ENCODE assay signal across 8 cellular contexts in genomic region chr19:44807652-44808462, GRCh38. TPM values are rescaled to one million over a fixed set of nuclear protein-coding genes. Genes with fewer than 3 reads are reported as not detected.
DNase-seq lines count a peak whose midpoint lies in the region; ATAC-seq, FAIRE-seq and TF ChIP-seq lines count a peak whose summit lies in the region.

No MANE protein-coding gene starts in this region.

- POLR2A ChIA-PET in activated CD4-positive, alpha-beta T cell treated with anti-CD3 and anti-CD28 coated beads, Interleukin-2, amount 10 ng/mL, durations not matched to agents 7 days and 5 days (lab: Charles Lee), result no interaction called here

- H3K27ac ChIP-seq in VCaP (peak overlapping the region; percentile 98), hepatocyte (peak overlapping the region; percentile 85), small intestine (ENCODE audit: low read depth in 1 of 2, low read length in 1 of 2) (no peak overlapping the region)

- H3K9me2 ChIP-seq in hepatocyte (replicated peaks; ENCODE audit: insufficient read depth), result no peaks in the 10 kb centered on the region

- peak overlapping the region; percentile 100 for H3K4me2 ChIP-seq in hepatocyte

- no peaks in the 10 kb centered on the region for H3K9me3 Mint-ChIP-seq in natural killer cell treated with Interleukin-12 subunit alpha and Interleukin-12 subunit beta and Interleukin-15 and Interleukin-18, amount 100 ng/mL, for 72 hours
- no peaks in the 10 kb centered on the region for H3K9me3 Mint-ChIP-seq in natural killer cell
- H3K9me3 Mint-ChIP-seq in activated CD4-positive, alpha-beta T cell treated with anti-CD3 and anti-CD28 coated beads, Interleukin-2, amount 10 ng/mL, durations not matched to agents 7 days and 5 days, result no peaks in the 10 kb centered on the region

- ATAC-seq in natural killer cell treated with Interleukin-12 subunit alpha and Interleukin-12 subunit beta and Interleukin-15 and Interleukin-18, amount 100 ng/mL, for 72 hours, result no peak
- ATAC-seq in natural killer cell (no peak), HG03039 (IDR thresholded peaks at IDR 0.05; ENCODE audit: unreplicated experiment) (no peak)

- intact Hi-C loops in natural killer cell (cut with micrococcal nuclease), result loop anchor here (10.0 kb wide), 1 partner anchor 247 kb away; no protein-coding TSS in a partner anchor

- no peaks in the 10 kb centered on the region for H3K4me1 Mint-ChIP-seq in natural killer cell treated with Interleukin-12 subunit alpha and Interleukin-12 subunit beta and Interleukin-15 and Interleukin-18, amount 100 ng/mL, for 72 hours (ENCODE audit: low read depth in 2 of 2)
- H3K4me1 Mint-ChIP-seq in natural killer cell, result peaks cover 0 to 3% of the 10 kb centered on the region in 2 donors
- H3K4me1 Mint-ChIP-seq in activated CD4-positive, alpha-beta T cell treated with anti-CD3 and anti-CD28 coated beads, Interleukin-2, amount 10 ng/mL, durations not matched to agents 7 days and 5 days, result no peaks in the 10 kb centered on the region

- no peaks in the 10 kb centered on the region for H3K9me3 ChIP-seq in hepatocyte (ENCODE audit: low read depth)
- H3K9me3 ChIP-seq in small intestine (ENCODE audit: control insufficient read depth, low read depth), result no peaks in the 10 kb centered on the region

- H3K36me3 ChIP-seq in hepatocyte (replicated peaks; ENCODE audit: insufficient read depth, low read depth) (no peaks in the 10 kb centered on the region), small intestine (ENCODE audit: control insufficient read depth in 2 of 2, insufficient read depth in 2 of 2, low read length in 2 of 2) (no peaks in the 10 kb centered on the region)

- peaks cover 0 to 8% of the 10 kb centered on the region in 2 donors for H3K27me3 Mint-ChIP-seq in natural killer cell treated with Interleukin-12 subunit alpha and Interleukin-12 subunit beta and Interleukin-15 and Interleukin-18, amount 100 ng/mL, for 72 hours
- peaks cover 0 to 10% of the 10 kb centered on the region in 2 donors for H3K27me3 Mint-ChIP-seq in natural killer cell (ENCODE audit: low read depth in 2 of 2)
- peaks cover 11% of the 10 kb centered on the region for H3K27me3 Mint-ChIP-seq in activated CD4-positive, alpha-beta T cell treated with anti-CD3 and anti-CD28 coated beads, Interleukin-2, amount 10 ng/mL, durations not matched to agents 7 days and 5 days

- H3K27me3 ChIP-seq in hepatocyte (no peaks in the 10 kb centered on the region), small intestine (ENCODE audit: control insufficient read depth in 2 of 2, insufficient read depth in 2 of 2, low read length in 2 of 2) (no peaks in the 10 kb centered on the region)

- no peak for FAIRE-seq in small intestine (lab: Jason Lieb, UNC)

- H2AFZ ChIP-seq in hepatocyte, result peak overlapping the region; percentile 46

- peaks cover 4% of the 10 kb centered on the region for H3K79me2 ChIP-seq in hepatocyte

- CTCF ChIA-PET in activated CD4-positive, alpha-beta T cell treated with anti-CD3 and anti-CD28 coated beads, Interleukin-2, amount 10 ng/mL, durations not matched to agents 7 days and 5 days (lab: Charles Lee), result interaction anchor here (1.0 to 1.8 kb wide), 5 partner anchors 10 to 84 kb away, joined by 3 to 5 read pairs (median 4); no protein-coding TSS in a partner anchor

- no peaks in the 10 kb centered on the region for H3K36me3 Mint-ChIP-seq in natural killer cell treated with Interleukin-12 subunit alpha and Interleukin-12 subunit beta and Interleukin-15 and Interleukin-18, amount 100 ng/mL, for 72 hours
- H3K36me3 Mint-ChIP-seq in natural killer cell, result no peaks in the 10 kb centered on the region
- H3K36me3 Mint-ChIP-seq in activated CD4-positive, alpha-beta T cell treated with anti-CD3 and anti-CD28 coated beads, Interleukin-2, amount 10 ng/mL, durations not matched to agents 7 days and 5 days (ENCODE audit: low read depth), result no peaks in the 10 kb centered on the region

- H3K4me1 ChIP-seq in hepatocyte (ENCODE audit: insufficient read depth) (peaks cover 34% of the 10 kb centered on the region), small intestine (ENCODE audit: control insufficient read depth in 2 of 2, insufficient read depth in 1 of 2, low read depth in 1 of 2, low read length in 1 of 2) (peaks cover 3 to 4% of the 10 kb centered on the region in 2 donors)

- peak overlapping the region; percentile 17 for H3K4me3 Mint-ChIP-seq in natural killer cell treated with Interleukin-12 subunit alpha and Interleukin-12 subunit beta and Interleukin-15 and Interleukin-18, amount 100 ng/mL, for 72 hours
- no peak overlapping the region for H3K4me3 Mint-ChIP-seq in natural killer cell
- H3K4me3 Mint-ChIP-seq in activated CD4-positive, alpha-beta T cell treated with anti-CD3 and anti-CD28 coated beads, Interleukin-2, amount 10 ng/mL, durations not matched to agents 7 days and 5 days, result no peak overlapping the region

- H3K27ac Mint-ChIP-seq in natural killer cell treated with Interleukin-12 subunit alpha and Interleukin-12 subunit beta and Interleukin-15 and Interleukin-18, amount 100 ng/mL, for 72 hours, result no peak overlapping the region
- no peak overlapping the region for H3K27ac Mint-ChIP-seq in natural killer cell
- no peak overlapping the region for H3K27ac Mint-ChIP-seq in activated CD4-positive, alpha-beta T cell treated with anti-CD3 and anti-CD28 coated beads, Interleukin-2, amount 10 ng/mL, durations not matched to agents 7 days and 5 days

- WGBS in hepatocyte (ENCODE audit: low lambda C conversion rate, missing lambda C conversion rate), result 31% methylated on average over 11 of the region's 14 CpGs
- 21 to 27% (median 26%) methylated on average over 14 of the region's 14 CpGs for WGBS in small intestine, 3 donors

- no peak for DNase-seq in natural killer cell treated with Interleukin-12 subunit alpha and Interleukin-12 subunit beta and Interleukin-15 and Interleukin-18, amount 100 ng/mL, for 72 hours (ENCODE audit: low spot score)
- DNase-seq in natural killer cell (no peak), hepatocyte (ENCODE audit: low spot score) (peak; percentile 72), small intestine (peak; percentile 19)
- DNase-seq in stimulated activated CD4-positive, alpha-beta T cell treated with anti-CD3 and anti-CD28 coated beads, Interleukin-4, amount 100 ng/mL, for 4 hours, result no peak
- no peak for DNase-seq in activated CD4-positive, alpha-beta T cell treated with anti-CD3 and anti-CD28 coated beads, Interleukin-2, amount 10 ng/mL, durations not matched to agents 7 days and 5 days

- no peaks in the 10 kb centered on the region for H4K20me1 ChIP-seq in hepatocyte (ENCODE audit: insufficient read depth, poor library complexity, severe bottlenecking)

- TF ChIP-seq CTCF in natural killer cell (IDR thresholded peaks at IDR 0.05) (no peak), VCaP (conservative IDR thresholded peaks at IDR 0.05) (peak; percentile 74), hepatocyte (IDR thresholded peaks at IDR 0.05; ENCODE audit: poor library complexity) (peak; percentile 45)

- H3K4me3 ChIP-seq in hepatocyte, result no peak overlapping the region
- H3K4me3 ChIP-seq in small intestine (ENCODE audit: low read depth in 1 of 2, low read length in 2 of 2), result no peak overlapping the region

RNA-seq across cellular contexts. Expression of gene BCAM, which starts 1.0 kb away (rescaled TPM):
- not detected for total RNA-seq in natural killer cell treated with Interleukin-12 subunit alpha and Interleukin-12 subunit beta and Interleukin-15 and Interleukin-18, amount 100 ng/mL, for 72 hours
- not detected for total RNA-seq in natural killer cell
- total RNA-seq in hepatocyte, result 53.3 and 77.1 TPM in 2 replicates
- polyA plus RNA-seq in hepatocyte, result 34.7 and 41.8 TPM in 2 replicates
- 10 to 100 TPM in 1 of 3 donors, 1 to 10 TPM in 2; 2.9 to 32.6 (median 4.3) TPM for polyA plus RNA-seq in small intestine
- not detected for total RNA-seq in activated CD4-positive, alpha-beta T cell treated with anti-CD3 and anti-CD28 coated beads, Interleukin-2, amount 10 ng/mL, durations not matched to agents 7 days and 5 days

RNA-seq across cellular contexts. Expression of gene CBLC, which starts 30.2 kb away (rescaled TPM):
- not detected for total RNA-seq in natural killer cell treated with Interleukin-12 subunit alpha and Interleukin-12 subunit beta and Interleukin-15 and Interleukin-18, amount 100 ng/mL, for 72 hours
- total RNA-seq in natural killer cell (not detected), hepatocyte (26.2 and 28.3 TPM in 2 replicates)
- polyA plus RNA-seq in hepatocyte (38.1 and 39.7 TPM in 2 replicates), small intestine (100 to 1,000 TPM in 2 of 3 donors, 10 to 100 TPM in 1; 67.6 to 162 (median 117) TPM)
- total RNA-seq in activated CD4-positive, alpha-beta T cell treated with anti-CD3 and anti-CD28 coated beads, Interleukin-2, amount 10 ng/mL, durations not matched to agents 7 days and 5 days, result not detected

RNA-seq across cellular contexts. Expression of gene NECTIN2, which starts 38.2 kb away (rescaled TPM):
- 1 to 10 TPM; 1.3 to 1.6 TPM for total RNA-seq in natural killer cell treated with Interleukin-12 subunit alpha and Interleukin-12 subunit beta and Interleukin-15 and Interleukin-18, amount 100 ng/mL, for 72 hours
- total RNA-seq in natural killer cell, result 10 to 100 TPM in 1 of 3 donors, 1 to 10 TPM in 2; 1.6 to 10.3 (median 2.7) TPM
- total RNA-seq in hepatocyte, result 174 and 193 TPM in 2 replicates
- polyA plus RNA-seq in hepatocyte, result 300 and 307 TPM in 2 replicates
- 100 to 1,000 TPM in 1 of 3 donors, 10 to 100 TPM in 2; 72.5 to 153 (median 75.8) TPM for polyA plus RNA-seq in small intestine
- not detected for total RNA-seq in activated CD4-positive, alpha-beta T cell treated with anti-CD3 and anti-CD28 coated beads, Interleukin-2, amount 10 ng/mL, durations not matched to agents 7 days and 5 days

RNA-seq across cellular contexts. Expression of gene BCL3, which starts 59.3 kb away (rescaled TPM):
- 100 to 1,000 TPM; 117 to 122 TPM for total RNA-seq in natural killer cell treated with Interleukin-12 subunit alpha and Interleukin-12 subunit beta and Interleukin-15 and Interleukin-18, amount 100 ng/mL, for 72 hours
- total RNA-seq in natural killer cell, result 100 to 1,000 TPM; 152 to 199 (median 164) TPM
- total RNA-seq in hepatocyte, result 4.3 and 6.3 TPM in 2 replicates
- polyA plus RNA-seq in hepatocyte, result 45.7 and 51.4 TPM in 2 replicates
- polyA plus RNA-seq in small intestine, result 100 to 1,000 TPM in 2 of 3 donors, 10 to 100 TPM in 1; 48.6 to 136 (median 106) TPM
- total RNA-seq in activated CD4-positive, alpha-beta T cell treated with anti-CD3 and anti-CD28 coated beads, Interleukin-2, amount 10 ng/mL, durations not matched to agents 7 days and 5 days, result 10 to 100 TPM; 38.7 to 40.2 TPM

Comparison
In these comparisons a context has a peak if more than half of its experiments do, and no peak if none do; other contexts are left out.
1. DNase-seq: peak in hepatocyte (single experiment) and small intestine (single experiment); none in natural killer cell treated with Interleukin-12 subunit alpha and Interleukin-12 subunit beta and Interleukin-15 and Interleukin-18, amount 100 ng/mL, for 72 hours (single experiment), natural killer cell (single experiment), stimulated activated CD4-positive, alpha-beta T cell treated with anti-CD3 and anti-CD28 coated beads, Interleukin-4, amount 100 ng/mL, for 4 hours (0 of 2) and activated CD4-positive, alpha-beta T cell treated with anti-CD3 and anti-CD28 coated beads, Interleukin-2, amount 10 ng/mL, durations not matched to agents 7 days and 5 days (single experiment).
2. H3K27ac ChIP-seq: peak in VCaP (single experiment) and hepatocyte (single experiment); none in small intestine (0 of 2).
3. RNA of gene BCAM, which starts 1.0 kb away (total RNA-seq): 53.3 to 77.1 TPM in hepatocyte; not detected in natural killer cell treated with Interleukin-12 subunit alpha and Interleukin-12 subunit beta and Interleukin-15 and Interleukin-18, amount 100 ng/mL, for 72 hours, not detected in natural killer cell and not detected in activated CD4-positive, alpha-beta T cell treated with anti-CD3 and anti-CD28 coated beads, Interleukin-2, amount 10 ng/mL, durations not matched to agents 7 days and 5 days; every median in the first group is over 10 times any median in the second.
4. RNA of gene CBLC, which starts 30.2 kb away (total RNA-seq): 26.2 to 28.3 TPM in hepatocyte; not detected in natural killer cell treated with Interleukin-12 subunit alpha and Interleukin-12 subunit beta and Interleukin-15 and Interleukin-18, amount 100 ng/mL, for 72 hours, not detected in natural killer cell and not detected in activated CD4-positive, alpha-beta T cell treated with anti-CD3 and anti-CD28 coated beads, Interleukin-2, amount 10 ng/mL, durations not matched to agents 7 days and 5 days; every median in the first group is over 10 times any median in the second.
5. RNA of gene NECTIN2, which starts 38.2 kb away (total RNA-seq): 174 to 193 TPM in hepatocyte; 1.6 to 10.3 TPM in natural killer cell, 1.3 to 1.6 TPM in natural killer cell treated with Interleukin-12 subunit alpha and Interleukin-12 subunit beta and Interleukin-15 and Interleukin-18, amount 100 ng/mL, for 72 hours and not detected in activated CD4-positive, alpha-beta T cell treated with anti-CD3 and anti-CD28 coated beads, Interleukin-2, amount 10 ng/mL, durations not matched to agents 7 days and 5 days; every median in the first group is over 10 times any median in the second.